ENCODE assay signal across 25 cellular contexts in the genomic region with DNA sequence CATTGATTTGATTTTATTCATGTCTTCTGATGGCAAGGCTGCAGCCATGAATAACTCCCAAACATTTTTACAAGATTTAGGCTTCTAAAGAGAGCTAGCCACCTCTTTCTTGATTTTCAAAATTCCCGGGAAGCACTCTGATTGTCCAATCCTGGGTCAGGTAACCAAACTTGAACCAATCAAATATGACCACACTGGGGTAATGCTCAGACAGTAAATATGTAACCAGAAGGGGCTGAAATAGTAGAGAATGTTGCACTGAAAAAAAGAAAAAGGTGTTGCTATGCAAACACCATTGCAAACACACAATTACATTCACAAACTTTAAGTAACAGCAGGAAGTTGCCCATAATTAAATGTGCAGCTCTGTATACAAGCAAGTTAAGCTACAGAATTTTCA.
"Had no signal": no experiment of that assay in that cellular context is flagged by ENCODE, and none has a peak within 500 bp of the region (broad histone marks: within the 10 kb centered on the region; RNA-seq: fewer than 3 reads in every experiment).

No MANE protein-coding gene starts in this region.

- ATAC-seq: stimulated activated effector memory CD8-positive, alpha-beta T cell treated with anti-CD3 and anti-CD28 coated beads, Interleukin-12 subunit alpha, Interleukin-12 subunit beta, amount 100 ng/mL, for 72 hours; stimulated activated memory B cell treated with anti-CD40 and anti-IgM and Interleukin-4, amounts not matched to agents 10 μg/mL and 1 μg/mL and 100 μg/mL, for 72 hours; stimulated activated naive B cell treated with anti-CD40 and anti-IgM and Interleukin-4, amounts not matched to agents 10 μg/mL and 1 μg/mL and 100 μg/mL, for 72 hours; stimulated activated naive CD8-positive, alpha-beta T cell treated with anti-CD3 and anti-CD28 coated beads, Interleukin-15, amount 100 ng/mL, for 72 hours; stimulated activated naive CD8-positive, alpha-beta T cell treated with anti-CD3 and anti-CD28 coated beads, Interleukin-15, Interleukin-2, amounts not matched to agents 100 U/mL and 50 U/mL, for 24 hours; upper lobe of right lung had no signal

- H3K9me3 ChIP-seq: stomach, suprapubic skin, testis, thoracic aorta, thyroid gland, tibial artery, tibial nerve, transverse colon, upper lobe of left lung, upper lobe of right lung, uterus had no signal

- H3K4me1 ChIP-seq: stomach, suprapubic skin, testis, thyroid gland, tibial artery, tibial nerve, upper lobe of left lung, upper lobe of right lung, uterus had no signal

- DNase-seq: stimulated activated CD4-positive, alpha-beta T cell treated with anti-CD3 and anti-CD28 coated beads, Interleukin-2, amount 100 ng/mL, for 48 hours; stimulated activated CD4-positive, alpha-beta T cell treated with anti-CD3 and anti-CD28 coated beads, Interleukin-4, amount 100 ng/mL, for 1 hour; stimulated activated CD4-positive, alpha-beta T cell treated with anti-CD3 and anti-CD28 coated beads, Interleukin-4, amount 100 ng/mL, for 24 hours; stimulated activated CD4-positive, alpha-beta T cell treated with anti-CD3 and anti-CD28 coated beads, Interleukin-4, amount 100 ng/mL, for 4 hours; stimulated activated CD8-positive, alpha-beta memory T cell treated with anti-CD3 and anti-CD28 coated beads, Interleukin-4, amount 100 ng/mL, for 48 hours; stimulated activated naive B cell treated with anti-CD40 and anti-IgM and Interleukin-4, amounts not matched to agents 10 μg/mL and 1 μg/mL and 100 μg/mL, for 72 hours; stimulated activated naive CD4-positive, alpha-beta T cell; stimulated activated naive CD4-positive, alpha-beta T cell treated with Interleukin-2 at 50 U/mL for 16 hours; stimulated activated naive CD8-positive, alpha-beta T cell treated with anti-CD3 and anti-CD28 coated beads, Interleukin-15, amount 100 ng/mL, for 72 hours; stimulated activated naive CD8-positive, alpha-beta T cell treated with anti-CD3 and anti-CD28 coated beads, Interleukin-15, Interleukin-2, amounts not matched to agents 100 U/mL and 50 U/mL, for 24 hours; stomach; substantia nigra; testis; thyroid gland; tibial artery; transverse colon; trophoblast cell; upper lobe of left lung; upper lobe of right lung; uterus had no signal

- H3K27ac ChIP-seq: stomach, suprapubic skin, testis, thoracic aorta, thyroid gland, tibial artery, tibial nerve, transverse colon, upper lobe of left lung, upper lobe of right lung, uterus had no signal

- H3K27me3 ChIP-seq: stomach, suprapubic skin, testis, thyroid gland, tibial artery, tibial nerve, transverse colon, upper lobe of left lung, upper lobe of right lung, uterus had no signal

- H3K4me3 ChIP-seq: stomach, suprapubic skin, testis, thoracic aorta, thyroid gland, tibial artery, tibial nerve, transverse colon, upper lobe of left lung, upper lobe of right lung, uterus had no signal

- H3K36me3 ChIP-seq: stomach, suprapubic skin, thoracic aorta, thyroid gland, tibial artery, tibial nerve, transverse colon, upper lobe of left lung, upper lobe of right lung, uterus had no signal
